Comparison of ENCODE assay signal across 8 cellular contexts in the genomic region with DNA sequence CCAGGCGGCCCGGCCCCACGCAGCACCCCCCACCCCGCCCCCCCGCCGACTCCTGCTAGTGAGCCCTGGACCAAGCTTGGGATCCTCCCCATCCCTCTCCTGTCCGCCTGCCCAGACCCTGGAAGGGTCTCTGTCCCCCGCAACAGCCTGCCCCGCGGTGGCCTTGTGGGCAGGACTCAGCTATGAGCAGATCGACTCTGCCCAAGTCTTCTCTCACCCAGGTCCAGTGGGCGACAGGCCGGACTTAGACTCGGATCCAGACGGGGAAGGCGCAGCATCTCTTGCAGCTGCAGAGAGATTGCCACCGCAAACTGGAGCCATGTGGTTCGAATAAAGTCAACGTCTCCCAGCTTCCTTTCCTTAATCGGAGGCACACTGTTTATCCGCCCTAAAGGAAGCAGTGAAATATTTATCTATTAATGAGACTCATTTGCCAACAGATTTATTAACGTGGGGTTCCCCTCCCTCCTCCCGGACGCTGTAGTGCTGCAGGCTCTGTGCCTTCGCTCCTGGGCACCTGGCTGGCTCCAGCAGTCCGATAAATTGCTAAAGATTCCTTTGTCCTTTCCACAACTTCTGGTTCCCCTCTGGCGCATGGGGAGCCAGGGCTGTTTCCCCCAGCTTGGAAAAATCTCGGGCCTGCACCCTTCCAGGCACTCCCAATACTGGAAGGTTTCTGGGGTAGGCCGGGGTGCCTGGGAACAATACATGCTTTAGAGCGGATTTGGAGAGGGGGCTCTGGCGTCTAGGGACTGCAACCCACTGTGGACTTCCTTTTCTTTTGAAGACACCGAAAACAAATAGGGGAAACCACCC. TPM values are rescaled to one million over a fixed set of nuclear protein-coding genes. Genes with fewer than 3 reads are reported as not detected.
DNase-seq lines count a peak whose midpoint lies in the region; ATAC-seq and TF ChIP-seq lines count a peak whose summit lies in the region.
"Had no signal": no experiment of that assay in that cellular context is flagged by ENCODE, and none has a peak within 500 bp of the region (broad histone marks: within the 10 kb centered on the region; RNA-seq: fewer than 3 reads in every experiment).

No MANE protein-coding gene starts in this region.

- no peaks in the 10 kb centered on the region for H3K36me3 ChIP-seq in transverse colon

- peaks cover 51% of the 10 kb centered on the region for H3K27me3 ChIP-seq in transverse colon

- H3K4me1 ChIP-seq in transverse colon = peaks cover 24 to 63% (median 44%) of the 10 kb centered on the region in 4 donors
- H3K4me1 ChIP-seq: parathyroid adenoma had no signal

- peaks cover 20% of the 10 kb centered on the region for H3K9me3 Mint-ChIP-seq in glutamatergic neuron (ENCODE audit: unreplicated experiment)

- DNase-seq in activated effector memory CD4-positive, alpha-beta T cell treated with anti-CD3 and anti-CD28 coated beads, Interleukin-2, amount 50 U/mL, for 16 hours = peak; percentile 63
- no peak for DNase-seq in activated effector memory CD4-positive, alpha-beta T cell treated with Interleukin-2 at 50 U/mL for 16 hours
- no peak for DNase-seq in glutamatergic neuron
- peak; percentile 22 for DNase-seq in transverse colon
- no peak for DNase-seq in AML-193 (lab: John Stamatoyannopoulos, UW)

- WGBS in transverse colon (ENCODE audit: low coverage in 1 of 2), 2 donors = 18% methylated on average over 22 of the region's 32 CpGs; no CpG with 5 or more reads in 1 of the 2 donors

- peak overlapping the region; percentile 30 for H3K4me3 Mint-ChIP-seq in glutamatergic neuron (ENCODE audit: unreplicated experiment)

- TF ChIP-seq POLR2A in transverse colon (IDR thresholded peaks at IDR 0.05) = no peak

- H3K36me3 Mint-ChIP-seq in glutamatergic neuron (ENCODE audit: unreplicated experiment) = peaks cover 15% of the 10 kb centered on the region

- TF ChIP-seq CTCF in glutamatergic neuron (IDR thresholded peaks at IDR 0.05; ENCODE audit: partially characterized antibody, unreplicated experiment) (no peak), transverse colon (IDR thresholded peaks at IDR 0.05) (no peak)

- in situ Hi-C loops in transverse colon (cut with MboI; ENCODE audit: low pct_ligation_motif_present in 1 of 4, low pct_unique_long_range_greater_than_20kb in 1 of 4, low sequenced_read_pairs in 3 of 4) = loop anchor here in 3 of 4 donors (5.0 to 25.0 kb wide), 5 partner anchors 785 to 1295 kb away; no protein-coding TSS in a partner anchor

- no peaks in the 10 kb centered on the region for H3K9me3 ChIP-seq in transverse colon
- H3K9me3 ChIP-seq: body of pancreas had no signal

- no peak overlapping the region for H3K27ac Mint-ChIP-seq in glutamatergic neuron (ENCODE audit: unreplicated experiment)

- H3K27me3 Mint-ChIP-seq in glutamatergic neuron (ENCODE audit: unreplicated experiment) = peaks cover 49% of the 10 kb centered on the region

- no peak for TF ChIP-seq EP300 in transverse colon (IDR thresholded peaks at IDR 0.05; ENCODE audit: low read depth)

- intact Hi-C loops in transverse colon (cut with DNase I; ENCODE audit: low total_unique reads) = no loop called here

- peak overlapping the region; percentile 95 to 99 (median 98) for H3K27ac ChIP-seq in transverse colon
- H3K27ac ChIP-seq: body of pancreas, parathyroid adenoma had no signal

- ATAC-seq in GM19455 (IDR thresholded peaks at IDR 0.05; ENCODE audit: unreplicated experiment) = no peak
- ATAC-seq: body of pancreas had no signal

- peak overlapping the region; percentile 52 to 64 (median 59) for H3K4me3 ChIP-seq in transverse colon
- H3K4me3 ChIP-seq: body of pancreas had no signal

- H3K4me1 Mint-ChIP-seq in glutamatergic neuron (ENCODE audit: low read depth, unreplicated experiment) = peaks cover 2% of the 10 kb centered on the region

RNA-seq across cellular contexts. Expression of a gene that starts 0.6 kb away (rescaled TPM):
- not detected for total RNA-seq in glutamatergic neuron (ENCODE audit: unreplicated experiment)
- 10 to 100 TPM in 3 of 4 donors, 1 to 10 TPM in 1; 7.0 to 22.9 (median 12.8) TPM for total RNA-seq in transverse colon

RNA-seq across cellular contexts. Expression of a gene that starts 4.7 kb away (rescaled TPM):
- total RNA-seq in glutamatergic neuron (ENCODE audit: unreplicated experiment) = not detected
- total RNA-seq in transverse colon = 10 to 100 TPM; 14.1 to 27.3 (median 15.7) TPM

RNA-seq across cellular contexts. Expression of a gene that starts 8.2 kb away (rescaled TPM):
- not detected for total RNA-seq in glutamatergic neuron (ENCODE audit: unreplicated experiment)
- total RNA-seq in transverse colon = 100 to 1,000 TPM in 1 of 4 donors, 10 to 100 TPM in 3; 19.5 to 130 (median 50.6) TPM
- total RNA-seq: body of pancreas had no signal

RNA-seq across cellular contexts. Expression of a gene that starts 9.5 kb away (rescaled TPM):
- total RNA-seq in glutamatergic neuron (ENCODE audit: unreplicated experiment) (not detected), transverse colon (10 to 100 TPM; 12.9 to 27.8 (median 17.3) TPM)
- total RNA-seq: body of pancreas had no signal

RNA-seq across cellular contexts. Expression of a gene that starts 13.6 kb away (rescaled TPM):
- total RNA-seq in glutamatergic neuron (ENCODE audit: unreplicated experiment) = not detected
- total RNA-seq in transverse colon = 10 to 100 TPM; 18.3 to 89.8 (median 31.6) TPM

Comparison
In these comparisons a context has a peak if more than half of its experiments do, and no peak if none do; other contexts are left out.
1. DNase-seq: peak in activated effector memory CD4-positive, alpha-beta T cell treated with anti-CD3 and anti-CD28 coated beads, Interleukin-2, amount 50 U/mL, for 16 hours (single experiment) and transverse colon (single experiment); none in activated effector memory CD4-positive, alpha-beta T cell treated with Interleukin-2 at 50 U/mL for 16 hours (single experiment), glutamatergic neuron (single experiment) and AML-193 (0 of 2).
2. RNA of a gene that starts 4.7 kb away (total RNA-seq): 14.1 to 27.3 TPM in transverse colon; not detected in glutamatergic neuron (single experiment); every median in the first group is over 10 times any median in the second.
3. RNA of a gene that starts 8.2 kb away (total RNA-seq): 19.5 to 130 TPM in transverse colon; not detected in glutamatergic neuron (single experiment); every median in the first group is over 10 times any median in the second.